Comparison of ENCODE assay signal across 1 cellular context in genomic region chr17:49887744-49888360, GRCh38.
TF ChIP-seq lines count a peak whose summit lies in the region.

No MANE protein-coding gene starts in this region.

TF ChIP-seq in HepG2, 621 proteins besides CTCF, POLR2A, EP300 and RAD21:
- TF ChIP-seq ZNF224 (CRISPR knock-in tag; IDR thresholded peaks at IDR 0.05) (0 out of 2 replicates have a peak, but pooled peaks have one; percentile 4), ATF7 (IDR thresholded peaks at IDR 0.05) (no peak), ATF7 (CRISPR knock-in tag; IDR thresholded peaks at IDR 0.05) (0 out of 2 replicates have a peak, but pooled peaks have one; percentile 11), ZFP91 (CRISPR knock-in tag; IDR thresholded peaks at IDR 0.05; ENCODE audit: borderline replicate concordance) (0 out of 2 replicates have a peak, but pooled peaks have one; percentile 60), ZNF605 (CRISPR knock-in tag; IDR thresholded peaks at IDR 0.05) (0 out of 2 replicates have a peak, but pooled peaks have one; percentile 18), ZNF138 (CRISPR knock-in tag; IDR thresholded peaks at IDR 0.05; ENCODE audit: low read depth) (0 out of 2 replicates have a peak, but pooled peaks have one; percentile 37), PAWR (CRISPR knock-in tag; IDR thresholded peaks at IDR 0.05; ENCODE audit: borderline replicate concordance) (no peak), CENPT (CRISPR knock-in tag; IDR thresholded peaks at IDR 0.05; ENCODE audit: low read depth) (no peak), ZNF407 (CRISPR knock-in tag; IDR thresholded peaks at IDR 0.05; ENCODE audit: not compliant biosample characterization) (peak; percentile 33), GABPB1 (CRISPR knock-in tag; IDR thresholded peaks at IDR 0.05) (peak; percentile 2; the same call in 1 of the 2 replicates), FOXK2 (IDR thresholded peaks at IDR 0.05) (no peak), HIVEP1 (CRISPR knock-in tag; IDR thresholded peaks at IDR 0.05) (0 out of 2 replicates have a peak, but pooled peaks have one; percentile 13), ZNF737 (CRISPR knock-in tag; IDR thresholded peaks at IDR 0.05; ENCODE audit: borderline replicate concordance) (no peak), ZNF792 (CRISPR knock-in tag; IDR thresholded peaks at IDR 0.05) (no peak), CAMTA2 (CRISPR knock-in tag; IDR thresholded peaks at IDR 0.05; ENCODE audit: borderline replicate concordance) (no peak), ZSCAN21 (CRISPR knock-in tag; IDR thresholded peaks at IDR 0.05; ENCODE audit: borderline replicate concordance) (no peak), IRX3 (CRISPR knock-in tag; IDR thresholded peaks at IDR 0.05; ENCODE audit: borderline replicate concordance, low read depth) (no peak), HES4 (CRISPR knock-in tag; IDR thresholded peaks at IDR 0.05; ENCODE audit: borderline replicate concordance) (peak; percentile 46; the same call in 1 of the 2 replicates), ATRX (CRISPR knock-in tag; IDR thresholded peaks at IDR 0.05; ENCODE audit: borderline replicate concordance) (no peak), ZNF577 (CRISPR knock-in tag; IDR thresholded peaks at IDR 0.05; ENCODE audit: borderline replicate concordance, low read depth) (no peak), HOXA5 (CRISPR knock-in tag; IDR thresholded peaks at IDR 0.05) (no peak), ZNF550 (CRISPR knock-in tag; IDR thresholded peaks at IDR 0.05; ENCODE audit: borderline replicate concordance) (no peak), MEIS2 (CRISPR knock-in tag; IDR thresholded peaks at IDR 0.05) (no peak), KAT8 (CRISPR knock-in tag; IDR thresholded peaks at IDR 0.05) (no peak), MAFG (CRISPR knock-in tag; IDR thresholded peaks at IDR 0.05) (no peak), MEIS1 (CRISPR knock-in tag; IDR thresholded peaks at IDR 0.05; ENCODE audit: borderline replicate concordance) (no peak), TFAP4 (IDR thresholded peaks at IDR 0.05; ENCODE audit: borderline replicate concordance, low read depth) (no peak), ZNF597 (CRISPR knock-in tag; IDR thresholded peaks at IDR 0.05) (no peak), MTERF4 (CRISPR knock-in tag; IDR thresholded peaks at IDR 0.05) (0 out of 2 replicates have a peak, but pooled peaks have one; percentile 12), ZNF850 (CRISPR knock-in tag; conservative IDR thresholded peaks at IDR 0.05) (no peak)
